7 cellular contexts compared by ENCODE assay signal in the genomic region with DNA sequence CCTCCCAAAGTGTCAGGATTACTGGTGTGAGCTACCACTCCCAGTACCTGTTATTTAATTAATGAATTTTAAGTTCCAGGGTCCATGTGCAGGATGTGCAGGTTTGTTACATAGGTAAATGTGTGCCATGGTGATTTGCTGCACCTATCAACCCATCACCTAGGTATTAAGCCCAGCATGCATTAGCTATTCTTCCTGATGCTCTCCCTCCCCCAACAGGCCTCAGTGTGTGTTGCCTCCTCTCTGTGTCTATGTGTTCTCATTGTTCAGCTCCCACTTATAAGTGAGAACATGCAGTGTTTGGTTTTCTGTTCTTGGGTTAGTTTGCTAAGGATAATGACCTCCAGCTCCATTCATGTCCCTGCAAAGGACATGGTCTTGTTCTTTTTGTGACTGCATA. TPM values are rescaled to one million over a fixed set of nuclear protein-coding genes. Genes with fewer than 3 reads are reported as not detected.
DNase-seq lines count a peak whose midpoint lies in the region; ATAC-seq and TF ChIP-seq lines count a peak whose summit lies in the region.
"Not testable (repeated sequence)": the region's sequence is repeated elsewhere in the genome, so short reads cannot be mapped to it uniquely, and the experiment has no call there.
"Had no signal": no experiment of that assay in that cellular context is flagged by ENCODE, and none has a peak within 500 bp of the region (broad histone marks: within the 10 kb centered on the region; RNA-seq: fewer than 3 reads in every experiment).

No MANE protein-coding gene starts in this region.

- H3K4me1 Mint-ChIP-seq in T-helper 2 cell treated with Interferon-gamma antibody and Interleukin-4, amounts not matched to agents 5 μg/mL and 100 μg/mL, for 36 hours (ENCODE audit: low read depth): peaks cover 24% of the 10 kb centered on the region
- H3K4me1 Mint-ChIP-seq in activated naive CD4-positive, alpha-beta T cell treated with anti-CD3 and anti-CD28 coated beads, Interleukin-2, amount 50 U/mL, for 24 hours: peaks cover 24% of the 10 kb centered on the region
- H3K4me1 Mint-ChIP-seq in neural progenitor cell: not testable (repeated sequence)

- not testable (repeated sequence) for H3K9me3 Mint-ChIP-seq in T-helper 2 cell treated with Interferon-gamma antibody and Interleukin-4, amounts not matched to agents 5 μg/mL and 100 μg/mL, for 36 hours; activated naive CD4-positive, alpha-beta T cell treated with anti-CD3 and anti-CD28 coated beads, Interleukin-2, amount 50 U/mL, for 24 hours; neural progenitor cell

- peak overlapping the region; percentile 70 for H3K4me3 Mint-ChIP-seq in T-helper 2 cell treated with Interferon-gamma antibody and Interleukin-4, amounts not matched to agents 5 μg/mL and 100 μg/mL, for 36 hours
- peak overlapping the region; percentile 76 for H3K4me3 Mint-ChIP-seq in activated naive CD4-positive, alpha-beta T cell treated with anti-CD3 and anti-CD28 coated beads, Interleukin-2, amount 50 U/mL, for 24 hours
- H3K4me3 Mint-ChIP-seq in neural progenitor cell: peak overlapping the region; percentile 54

- H4K20me1 ChIP-seq in KMS-11 (ENCODE audit: insufficient read depth); neural progenitor cell (ENCODE audit: low read depth): not testable (repeated sequence)

- not testable (repeated sequence) for H3K27me3 Mint-ChIP-seq in T-helper 2 cell treated with Interferon-gamma antibody and Interleukin-4, amounts not matched to agents 5 μg/mL and 100 μg/mL, for 36 hours (ENCODE audit: low read depth); activated naive CD4-positive, alpha-beta T cell treated with anti-CD3 and anti-CD28 coated beads, Interleukin-2, amount 50 U/mL, for 24 hours; neural progenitor cell (ENCODE audit: insufficient read depth, low read depth)

- H3K9me3 ChIP-seq in neural progenitor cell (ENCODE audit: low read depth): not testable (repeated sequence)

- not testable (repeated sequence) for H3K36me3 ChIP-seq in KMS-11 (ENCODE audit: insufficient read depth); neural progenitor cell

- not testable (repeated sequence) for H3K27ac ChIP-seq in KMS-11, neural progenitor cell

- not testable (repeated sequence) for H3K4me3 ChIP-seq in KMS-11 (IDR thresholded peaks at IDR 0.05; ENCODE audit: insufficient read depth, low read depth, low read length); neural progenitor cell

- TF ChIP-seq CTCF in KMS-11 (conservative IDR thresholded peaks at IDR 0.05; ENCODE audit: low read depth, low read length); neural progenitor cell (IDR thresholded peaks at IDR 0.05): not testable (repeated sequence)

- H3K4me2 ChIP-seq in KMS-11: peak overlapping the region; percentile 43
- not testable (repeated sequence) for H3K4me2 ChIP-seq in neural progenitor cell

- H3K36me3 Mint-ChIP-seq in T-helper 2 cell treated with Interferon-gamma antibody and Interleukin-4, amounts not matched to agents 5 μg/mL and 100 μg/mL, for 36 hours (ENCODE audit: low read depth): peaks cover 22% of the 10 kb centered on the region
- not testable (repeated sequence) for H3K36me3 Mint-ChIP-seq in activated naive CD4-positive, alpha-beta T cell treated with anti-CD3 and anti-CD28 coated beads, Interleukin-2, amount 50 U/mL, for 24 hours; neural progenitor cell

- peak overlapping the region; percentile 43 for H3K27ac Mint-ChIP-seq in T-helper 2 cell treated with Interferon-gamma antibody and Interleukin-4, amounts not matched to agents 5 μg/mL and 100 μg/mL, for 36 hours
- H3K27ac Mint-ChIP-seq in activated naive CD4-positive, alpha-beta T cell treated with anti-CD3 and anti-CD28 coated beads, Interleukin-2, amount 50 U/mL, for 24 hours: peak overlapping the region; percentile 41
- H3K27ac Mint-ChIP-seq in neural progenitor cell: not testable (repeated sequence)

- H3K9ac ChIP-seq in KMS-11, neural progenitor cell: not testable (repeated sequence)

- DNase-seq in T-helper 2 cell treated with Interferon-gamma antibody and Interleukin-4, amounts not matched to agents 5 μg/mL and 100 μg/mL, for 36 hours (ENCODE audit: low spot score); left lobe of liver (ENCODE audit: low spot score); neural progenitor cell (ENCODE audit: low spot score): not testable (repeated sequence)

- H3K27me3 ChIP-seq in KMS-11 (ENCODE audit: insufficient read depth, low read depth); neural progenitor cell: not testable (repeated sequence)

- peak overlapping the region; percentile 39; the same call in 1 of the 2 replicates for H2AFZ ChIP-seq in KMS-11 (ENCODE audit: low read depth)
- H2AFZ ChIP-seq in neural progenitor cell (replicated peaks): not testable (repeated sequence)

- peak; percentile 27 for ATAC-seq in left lobe of liver

- H3K79me2 ChIP-seq in KMS-11 (ENCODE audit: insufficient read depth, low read depth); neural progenitor cell (ENCODE audit: low read depth): not testable (repeated sequence)

- H3F3A ChIP-seq in neural progenitor cell (ENCODE audit: low read depth): peaks cover 20% of the 10 kb centered on the region

- peaks cover 27% of the 10 kb centered on the region for H3K4me1 ChIP-seq in KMS-11 (ENCODE audit: low read depth, poor library complexity, severe bottlenecking)
- H3K4me1 ChIP-seq in neural progenitor cell: not testable (repeated sequence)

RNA-seq across cellular contexts. Expression of a gene that starts 8.9 kb away (rescaled TPM):
- total RNA-seq in left lobe of liver (21.9 TPM), neural progenitor cell (ENCODE audit: low replicate concordance) (10.4 and 29.9 TPM in 2 replicates)

RNA-seq across cellular contexts. Expression of a gene that starts 11.9 kb away (rescaled TPM):
- total RNA-seq in left lobe of liver (16.1 TPM), neural progenitor cell (ENCODE audit: low replicate concordance) (29.0 and 50.4 TPM in 2 replicates)

RNA-seq across cellular contexts. Expression of a gene that starts 44.3 kb away (rescaled TPM):
- total RNA-seq in left lobe of liver: 21.5 TPM
- total RNA-seq in neural progenitor cell (ENCODE audit: low replicate concordance): 69.3 and 85.8 TPM in 2 replicates

RNA-seq across cellular contexts. Expression of a gene that starts 57.9 kb away (rescaled TPM):
- total RNA-seq in left lobe of liver (457 TPM), neural progenitor cell (ENCODE audit: low replicate concordance) (0.87 and 0.90 TPM in 2 replicates)
- total RNA-seq: epithelial cell of proximal tubule; T-helper 2 cell treated with Interferon-gamma antibody and Interleukin-4, amounts not matched to agents 100 ng/mL and 5 ng/mL, for 36 hours had no signal
